ENCODE assay signal across 22 cellular contexts in genomic region chr15:43899928-43900327, GRCh38.
"Had no signal": no experiment of that assay in that cellular context is flagged by ENCODE, and none has a peak within 500 bp of the region (broad histone marks: within the 10 kb centered on the region; RNA-seq: fewer than 3 reads in every experiment).

No MANE protein-coding gene starts in this region.

- H3K4me3 Mint-ChIP-seq: activated B cell treated with CpG ODN at 0.5 μM for 24 hours; activated CD4-positive, alpha-beta memory T cell treated with anti-CD3 and anti-CD28 coated beads, Interleukin-2, amount 10 ng/mL, durations not matched to agents 7 days and 5 days; activated CD8-positive, alpha-beta memory T cell treated with anti-CD3 and anti-CD28 coated beads, Interleukin-2, amount 10 ng/mL, durations not matched to agents 7 days and 5 days; activated naive CD4-positive, alpha-beta T cell treated with anti-CD3 and anti-CD28 coated beads for 36 hours; brain; nephron progenitor cell; stimulated activated naive CD8-positive, alpha-beta T cell treated with anti-CD3 and anti-CD28 coated beads, Interleukin-15, Interleukin-2, amounts not matched to agents 100 ng/mL and 50 ng/mL, for 24 hours; T-helper 17 cell had no signal

- H3K36me3 Mint-ChIP-seq: activated CD8-positive, alpha-beta memory T cell treated with anti-CD3 and anti-CD28 coated beads, Interleukin-2, amount 10 ng/mL, durations not matched to agents 7 days and 5 days had no signal

- H3K9me3 Mint-ChIP-seq: activated B cell treated with CpG ODN at 0.5 μM for 24 hours; activated CD4-positive, alpha-beta memory T cell treated with anti-CD3 and anti-CD28 coated beads, Interleukin-2, amount 10 ng/mL, durations not matched to agents 7 days and 5 days; activated naive CD4-positive, alpha-beta T cell treated with anti-CD3 and anti-CD28 coated beads for 36 hours; activated T-helper 2 cell treated with anti-CD3 and anti-CD28 coated beads, Interferon-gamma antibody, Interleukin-2, Interleukin-4, amounts not matched to agents 10 μg/mL and 5 μg/mL and 100 μg/mL, durations not matched to agents 14 hours and 24 hours and 36 hours; brain; nephron progenitor cell; stimulated activated naive CD8-positive, alpha-beta T cell treated with anti-CD3 and anti-CD28 coated beads, Interleukin-15, Interleukin-2, amounts not matched to agents 100 ng/mL and 50 ng/mL, for 24 hours had no signal

- H3K27ac Mint-ChIP-seq: activated B cell treated with CpG ODN at 0.5 μM for 24 hours; activated CD4-positive, alpha-beta memory T cell treated with anti-CD3 and anti-CD28 coated beads, Interleukin-2, amount 10 ng/mL, durations not matched to agents 7 days and 5 days; activated CD8-positive, alpha-beta memory T cell treated with anti-CD3 and anti-CD28 coated beads, Interleukin-2, amount 10 ng/mL, durations not matched to agents 7 days and 5 days; activated naive CD4-positive, alpha-beta T cell treated with anti-CD3 and anti-CD28 coated beads for 36 hours; activated T-helper 2 cell treated with anti-CD3 and anti-CD28 coated beads, Interferon-gamma antibody, Interleukin-2, Interleukin-4, amounts not matched to agents 10 μg/mL and 5 μg/mL and 100 μg/mL, durations not matched to agents 14 hours and 24 hours and 36 hours; nephron progenitor cell; stimulated activated naive CD8-positive, alpha-beta T cell treated with anti-CD3 and anti-CD28 coated beads, Interleukin-15, Interleukin-2, amounts not matched to agents 100 ng/mL and 50 ng/mL, for 24 hours; T-helper 17 cell had no signal

- H3K27me3 Mint-ChIP-seq: activated B cell treated with CpG ODN at 0.5 μM for 24 hours; activated CD4-positive, alpha-beta memory T cell treated with anti-CD3 and anti-CD28 coated beads, Interleukin-2, amount 10 ng/mL, durations not matched to agents 7 days and 5 days; activated CD8-positive, alpha-beta memory T cell treated with anti-CD3 and anti-CD28 coated beads, Interleukin-2, amount 10 ng/mL, durations not matched to agents 7 days and 5 days; brain; stimulated activated naive CD8-positive, alpha-beta T cell treated with anti-CD3 and anti-CD28 coated beads, Interleukin-15, Interleukin-2, amounts not matched to agents 100 ng/mL and 50 ng/mL, for 24 hours; T-helper 17 cell had no signal

- H3K9me3 ChIP-seq: thoracic aorta, upper lobe of right lung had no signal

- H3K27ac ChIP-seq: thoracic aorta had no signal

- H3K4me1 ChIP-seq: upper lobe of right lung had no signal

- ATAC-seq: activated CD8-positive, alpha-beta memory T cell treated with anti-CD3 and anti-CD28 coated beads, Interleukin-2, amount 10 ng/mL, durations not matched to agents 7 days and 5 days; left lobe of liver; T-helper 17 cell; upper lobe of right lung had no signal

- H3K4me3 ChIP-seq: thoracic aorta, upper lobe of right lung had no signal

- H3K36me3 ChIP-seq: thoracic aorta, upper lobe of right lung had no signal

- H3K27me3 ChIP-seq: upper lobe of right lung had no signal

- DNase-seq: activated B cell treated with CpG ODN at 0.5 μM for 24 hours; activated CD4-positive, alpha-beta memory T cell treated with anti-CD3 and anti-CD28 coated beads, Interleukin-2, amount 10 ng/mL, durations not matched to agents 7 days and 5 days; activated CD4-positive, alpha-beta T cell treated with anti-CD3 and anti-CD28 coated beads for 4 hours; activated CD8-positive, alpha-beta memory T cell treated with anti-CD3 and anti-CD28 coated beads, Interleukin-2, amount 10 ng/mL, durations not matched to agents 7 days and 5 days; activated naive CD4-positive, alpha-beta T cell treated with anti-CD3 and anti-CD28 coated beads for 36 hours; caudate nucleus; foreskin melanocyte; glutamatergic neuron; kidney; midbrain; nephron progenitor cell; occipital lobe; posterior cingulate gyrus; retina; stimulated activated CD4-positive, alpha-beta T cell treated with anti-CD3 and anti-CD28 coated beads, Interleukin-2, amount 100 ng/mL, for 24 hours; T-helper 17 cell; upper lobe of right lung had no signal
